1 cellular context compared by ENCODE assay signal in genomic region chr22:26684173-26684572, GRCh38.
TF ChIP-seq lines count a peak whose summit lies in the region.

No MANE protein-coding gene starts in this region.

TF ChIP-seq in IMR-90, 13 proteins besides CTCF, POLR2A, EP300 and RAD21:
- TF ChIP-seq MXI1 (IDR thresholded peaks at IDR 0.05; ENCODE audit: borderline replicate concordance, low read depth, low read length): no peak
- TF ChIP-seq CHD1 (IDR thresholded peaks at IDR 0.05; ENCODE audit: low read depth, low read length): no peak
- TF ChIP-seq ELK1 (IDR thresholded peaks at IDR 0.05; ENCODE audit: borderline replicate concordance, low read depth, low read length): no peak
- no peak for TF ChIP-seq MAFK (IDR thresholded peaks at IDR 0.05; ENCODE audit: low read depth, low read length)
- TF ChIP-seq BHLHE40 (IDR thresholded peaks at IDR 0.05; ENCODE audit: low read depth, low read length): no peak
- TF ChIP-seq SMC3 (IDR thresholded peaks at IDR 0.05; ENCODE audit: low read depth, low read length): no peak
- TF ChIP-seq, protein P1, sequence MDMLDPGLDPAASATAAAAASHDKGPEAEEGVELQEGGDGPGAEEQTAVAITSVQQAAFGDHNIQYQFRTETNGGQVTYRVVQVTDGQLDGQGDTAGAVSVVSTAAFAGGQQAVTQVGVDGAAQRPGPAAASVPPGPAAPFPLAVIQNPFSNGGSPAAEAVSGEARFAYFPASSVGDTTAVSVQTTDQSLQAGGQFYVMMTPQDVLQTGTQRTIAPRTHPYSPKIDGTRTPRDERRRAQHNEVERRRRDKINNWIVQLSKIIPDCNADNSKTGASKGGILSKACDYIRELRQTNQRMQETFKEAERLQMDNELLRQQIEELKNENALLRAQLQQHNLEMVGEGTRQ (IDR thresholded peaks at IDR 0.05; ENCODE audit: low read depth, low read length): no peak
- TF ChIP-seq RCOR1 (IDR thresholded peaks at IDR 0.05; ENCODE audit: insufficient replicate concordance, low read length): no peak
- TF ChIP-seq FOS (IDR thresholded peaks at IDR 0.05; ENCODE audit: low read depth, low read length): no peak
- no peak for TF ChIP-seq NFE2L2 (IDR thresholded peaks at IDR 0.05; ENCODE audit: low read depth, low read length)
- no peak for TF ChIP-seq RFX5 (IDR thresholded peaks at IDR 0.05; ENCODE audit: low read depth, low read length)
- TF ChIP-seq MAZ (IDR thresholded peaks at IDR 0.05; ENCODE audit: borderline replicate concordance, low read depth, low read length): no peak
- TF ChIP-seq CEBPB (IDR thresholded peaks at IDR 0.05; ENCODE audit: low read depth, low read length): no peak
TF ChIP-seq in IMR-90: peak in this region for 0.
